11 cellular contexts compared by ENCODE assay signal in genomic region chr16:84502581-84502980, GRCh38. TPM values are rescaled to one million over a fixed set of nuclear protein-coding genes. Genes with fewer than 3 reads are reported as not detected.
DNase-seq lines count a peak whose midpoint lies in the region; ATAC-seq and TF ChIP-seq lines count a peak whose summit lies in the region.
"Had no signal": no experiment of that assay in that cellular context is flagged by ENCODE, and none has a peak within 500 bp of the region (broad histone marks: within the 10 kb centered on the region; RNA-seq: fewer than 3 reads in every experiment).

No MANE protein-coding gene starts in this region.

- no peak overlapping the region for H3K4me3 ChIP-seq in upper lobe of right lung

- TF ChIP-seq CTCF in WTC11 (IDR thresholded peaks at IDR 0.05) (no peak), upper lobe of right lung (IDR thresholded peaks at IDR 0.05) (no peak)

- peaks cover 7% of the 10 kb centered on the region for H3K36me3 Mint-ChIP-seq in WTC11

- H3K27ac Mint-ChIP-seq in WTC11: no peak overlapping the region
- H3K27ac Mint-ChIP-seq: activated CD4-positive, alpha-beta T cell treated with anti-CD3 and anti-CD28 coated beads, Interleukin-2, amount 10 ng/mL, durations not matched to agents 24 days and 14 days had no signal

- H3K9me3 Mint-ChIP-seq in WTC11: no peaks in the 10 kb centered on the region
- H3K9me3 Mint-ChIP-seq: activated CD4-positive, alpha-beta T cell treated with anti-CD3 and anti-CD28 coated beads, Interleukin-2, amount 10 ng/mL, durations not matched to agents 24 days and 14 days had no signal

- intact Hi-C loops in upper lobe of right lung (cut with DNase I): no loop called here

- no peaks in the 10 kb centered on the region for H3K27me3 ChIP-seq in upper lobe of right lung

- peak; percentile 17 for DNase-seq in activated effector memory CD4-positive, alpha-beta T cell treated with anti-CD3 and anti-CD28 coated beads, Interleukin-2, amount 50 U/mL, for 16 hours
- no peak for DNase-seq in activated effector memory CD4-positive, alpha-beta T cell treated with Interleukin-2 at 50 U/mL for 16 hours
- peak; percentile 2 for DNase-seq in WTC11 (ENCODE audit: low spot score)
- peak; percentile 76 for DNase-seq in kidney tubule cell (ENCODE audit: low spot score)
- peak; percentile 16 for DNase-seq in upper lobe of right lung
- no peak for DNase-seq in NCI-H524 (lab: John Stamatoyannopoulos, UW)
- DNase-seq: activated CD4-positive, alpha-beta T cell treated with anti-CD3 and anti-CD28 coated beads, Interleukin-2, amount 10 ng/mL, durations not matched to agents 24 days and 14 days; NCI-H774 had no signal

- no peak for ATAC-seq in WTC11
- no peak for ATAC-seq in upper lobe of right lung
- no peak for ATAC-seq in HG02623 (IDR thresholded peaks at IDR 0.05; ENCODE audit: unreplicated experiment)
- ATAC-seq in HG03196 (IDR thresholded peaks at IDR 0.05; ENCODE audit: unreplicated experiment): no peak

- no peak overlapping the region; the same call in 1 of the 2 replicates for H3K4me3 Mint-ChIP-seq in WTC11
- H3K4me3 Mint-ChIP-seq: activated CD4-positive, alpha-beta T cell treated with anti-CD3 and anti-CD28 coated beads, Interleukin-2, amount 10 ng/mL, durations not matched to agents 24 days and 14 days had no signal

- H3K27me3 Mint-ChIP-seq in WTC11 (ENCODE audit: low read depth): no peaks in the 10 kb centered on the region
- H3K27me3 Mint-ChIP-seq: activated CD4-positive, alpha-beta T cell treated with anti-CD3 and anti-CD28 coated beads, Interleukin-2, amount 10 ng/mL, durations not matched to agents 24 days and 14 days had no signal

- peaks cover 16% of the 10 kb centered on the region for H3K4me1 ChIP-seq in upper lobe of right lung

- POLR2A ChIA-PET in WTC11 (lab: Charles Lee): no interaction called here

- H3K9me3 ChIP-seq in upper lobe of right lung: no peaks in the 10 kb centered on the region
- H3K9me3 ChIP-seq: Caco-2 had no signal

- H3K36me3 ChIP-seq in upper lobe of right lung: peaks cover 4% of the 10 kb centered on the region

- H3K4me1 Mint-ChIP-seq in WTC11: peaks cover 12% of the 10 kb centered on the region

- CTCF ChIA-PET in WTC11 (lab: Charles Lee): no interaction called here

- no peak overlapping the region for H3K27ac ChIP-seq in upper lobe of right lung

TF ChIP-seq in WTC11, 78 proteins besides CTCF, POLR2A, EP300 and RAD21:
- TF ChIP-seq ZNF423 (CRISPR knock-in tag; IDR thresholded peaks at IDR 0.05) (no peak), MAX (CRISPR knock-in tag; IDR thresholded peaks at IDR 0.05) (no peak), ERG (CRISPR knock-in tag; IDR thresholded peaks at IDR 0.05) (no peak), MLX (CRISPR knock-in tag; IDR thresholded peaks at IDR 0.05) (no peak), CBFB (CRISPR knock-in tag; IDR thresholded peaks at IDR 0.05; ENCODE audit: low read depth) (no peak), GABPB1 (CRISPR knock-in tag; IDR thresholded peaks at IDR 0.05) (no peak), SP1 (CRISPR knock-in tag; conservative IDR thresholded peaks at IDR 0.05) (no peak), STAT6 (CRISPR knock-in tag; conservative IDR thresholded peaks at IDR 0.05; ENCODE audit: low read depth) (no peak)

RNA-seq across cellular contexts. Expression of gene MEAK7, which starts 1.9 kb away (rescaled TPM):
- total RNA-seq in WTC11 (2021) (14.4 to 16.7 TPM (median 15.3 TPM) in 3 replicates), upper lobe of right lung (10.8 TPM)

Comparison
In these comparisons a context has a peak if more than half of its experiments do, and no peak if none do; other contexts are left out.
1. DNase-seq: peak in activated effector memory CD4-positive, alpha-beta T cell treated with anti-CD3 and anti-CD28 coated beads, Interleukin-2, amount 50 U/mL, for 16 hours (single experiment), WTC11 (single experiment), kidney tubule cell (single experiment) and upper lobe of right lung (single experiment); none in activated effector memory CD4-positive, alpha-beta T cell treated with Interleukin-2 at 50 U/mL for 16 hours (single experiment) and NCI-H524 (0 of 2).